In the genomic region with DNA sequence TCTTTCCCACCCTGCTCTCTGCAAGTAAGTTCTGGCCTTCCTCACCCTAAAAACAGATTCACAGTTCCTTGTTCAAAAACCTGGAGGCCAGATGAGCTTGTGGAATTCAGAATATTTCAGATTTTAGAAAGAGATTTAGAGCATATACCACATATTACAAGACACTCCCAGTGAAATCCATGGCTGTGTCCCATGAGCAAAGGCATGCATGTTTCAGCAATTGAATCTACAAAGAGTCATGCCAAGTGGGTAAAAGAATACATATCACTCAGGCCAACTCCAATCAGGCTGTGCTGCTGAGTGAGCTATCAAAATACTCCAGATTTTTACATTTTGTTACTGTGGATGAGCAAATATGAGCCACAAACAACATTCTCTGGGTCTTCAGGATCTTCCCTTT, we compare ENCODE assay signal across 30 cellular contexts. TPM values are rescaled to one million over a fixed set of nuclear protein-coding genes. Genes with fewer than 3 reads are reported as not detected.
DNase-seq lines count a peak whose midpoint lies in the region; ATAC-seq lines count a peak whose summit lies in the region.
"Had no signal": no experiment of that assay in that cellular context is flagged by ENCODE, and none has a peak within 500 bp of the region (broad histone marks: within the 10 kb centered on the region; RNA-seq: fewer than 3 reads in every experiment).

No MANE protein-coding gene starts in this region.

- in situ Hi-C loops in GM23248 (cut with MboI), result no loop called here

- H3K56ac ChIP-seq in mesendoderm (ENCODE audit: low read length), result no peak overlapping the region

- no peaks in the 10 kb centered on the region for H3K79me1 ChIP-seq in mesendoderm (ENCODE audit: low read length)

- H3K27ac ChIP-seq in GM23248 (no peak overlapping the region), mesendoderm (ENCODE audit: low read depth, low read length) (no peak overlapping the region)
- H3K27ac ChIP-seq: WERI-Rb-1 had no signal

- H4K5ac ChIP-seq in mesendoderm (ENCODE audit: low read length), result no peak overlapping the region

- H3K4me3 ChIP-seq in GM23248 (no peak overlapping the region), mesendoderm (ENCODE audit: low read length) (no peak overlapping the region)
- H3K4me3 ChIP-seq: breast epithelium, HAP-1, left lung had no signal

- no peak overlapping the region for H3K4ac ChIP-seq in mesendoderm (ENCODE audit: low read depth, low read length)

- no peak overlapping the region for H3K9ac ChIP-seq in GM23248
- H3K9ac ChIP-seq in mesendoderm (ENCODE audit: low read length), result no peak overlapping the region

- peak overlapping the region; percentile 18 for H3K27ac Mint-ChIP-seq in stimulated activated effector memory CD8-positive, alpha-beta T cell treated with anti-CD3 and anti-CD28 coated beads, Interleukin-12 subunit alpha, Interleukin-12 subunit beta, amount 100 ng/mL, for 72 hours
- H3K27ac Mint-ChIP-seq: activated CD4-positive, alpha-beta T cell treated with anti-CD3 and anti-CD28 coated beads, Interleukin-2, amount 10 ng/mL, durations not matched to agents 7 days and 5 days; progenitor cell of endocrine pancreas had no signal

- H3K9me3 ChIP-seq in GM23248 (ENCODE audit: low read depth), result no peaks in the 10 kb centered on the region
- H3K9me3 ChIP-seq: breast epithelium, HAP-1, left lung had no signal

- peaks cover 12% of the 10 kb centered on the region; the same call in 1 of the 2 replicates for H3F3A ChIP-seq in GM23248 (ENCODE audit: insufficient read depth)

- no peak overlapping the region for H2BK120ac ChIP-seq in mesendoderm (ENCODE audit: low read depth, low read length)

- H3K4me1 Mint-ChIP-seq in stimulated activated effector memory CD8-positive, alpha-beta T cell treated with anti-CD3 and anti-CD28 coated beads, Interleukin-12 subunit alpha, Interleukin-12 subunit beta, amount 100 ng/mL, for 72 hours, result peaks cover 19% of the 10 kb centered on the region

- no peak overlapping the region for H4K8ac ChIP-seq in mesendoderm (ENCODE audit: low read depth, low read length)

- H3K18ac ChIP-seq in mesendoderm (ENCODE audit: low read length), result no peak overlapping the region

- H3K27me3 ChIP-seq in GM23248 (replicated peaks; ENCODE audit: insufficient read depth), result no peaks in the 10 kb centered on the region
- H3K27me3 ChIP-seq in mesendoderm (ENCODE audit: insufficient read depth, low read length, poor library complexity), result no peaks in the 10 kb centered on the region
- H3K27me3 ChIP-seq: breast epithelium, left lung had no signal

- H3K23ac ChIP-seq in mesendoderm (ENCODE audit: low read length), result no peak overlapping the region

- peaks cover 4% of the 10 kb centered on the region for H3K9me3 Mint-ChIP-seq in stimulated activated effector memory CD8-positive, alpha-beta T cell treated with anti-CD3 and anti-CD28 coated beads, Interleukin-12 subunit alpha, Interleukin-12 subunit beta, amount 100 ng/mL, for 72 hours
- H3K9me3 Mint-ChIP-seq: activated T-cell treated with anti-CD3 and anti-CD28 coated beads, Interleukin-2, amount 50 U/mL, for 4 hours; CD4-positive, CD25-positive, alpha-beta regulatory T cell had no signal

- H3K9me2 ChIP-seq in GM23248 (ENCODE audit: insufficient read depth), result no peaks in the 10 kb centered on the region

- H3K4me1 ChIP-seq in GM23248 (ENCODE audit: insufficient read depth), result peaks cover 15% of the 10 kb centered on the region
- H3K4me1 ChIP-seq in mesendoderm (ENCODE audit: control insufficient read depth, low read depth, low read length), result no peaks in the 10 kb centered on the region
- H3K4me1 ChIP-seq: breast epithelium had no signal

- no peak overlapping the region for H2AFZ ChIP-seq in GM23248

- no peaks in the 10 kb centered on the region for H4K20me1 ChIP-seq in GM23248 (ENCODE audit: insufficient read depth)

- no peak overlapping the region for H2BK5ac ChIP-seq in mesendoderm (ENCODE audit: low read length)

- ATAC-seq in stimulated activated effector memory CD8-positive, alpha-beta T cell treated with anti-CD3 and anti-CD28 coated beads, Interleukin-12 subunit alpha, Interleukin-12 subunit beta, amount 100 ng/mL, for 72 hours, result no peak
- ATAC-seq: activated T-cell treated with anti-CD3 and anti-CD28 coated beads, Interleukin-2, amount 50 U/mL, for 4 hours; esophagus mucosa; naive thymus-derived CD4-positive, alpha-beta T cell; Panc1; stimulated activated naive CD8-positive, alpha-beta T cell treated with anti-CD3 and anti-CD28 coated beads, Interleukin-15, Interleukin-2, amounts not matched to agents 100 U/mL and 50 U/mL, for 24 hours had no signal

- H3K36me3 ChIP-seq in GM23248 (ENCODE audit: low read depth), result no peaks in the 10 kb centered on the region
- H3K36me3 ChIP-seq in mesendoderm (ENCODE audit: control insufficient read depth, insufficient read depth, low read length), result no peaks in the 10 kb centered on the region
- H3K36me3 ChIP-seq: breast epithelium, HAP-1, left lung, WERI-Rb-1 had no signal

- no peaks in the 10 kb centered on the region for H3K79me2 ChIP-seq in GM23248 (ENCODE audit: insufficient read depth)
- H3K79me2 ChIP-seq in mesendoderm (ENCODE audit: control insufficient read depth, insufficient read depth, low read length), result no peaks in the 10 kb centered on the region

- H2AK5ac ChIP-seq in mesendoderm (ENCODE audit: low read length), result no peak overlapping the region

- H2BK15ac ChIP-seq in mesendoderm (replicated peaks; ENCODE audit: low read depth), result no peak overlapping the region

- H3K36me3 Mint-ChIP-seq in stimulated activated effector memory CD8-positive, alpha-beta T cell treated with anti-CD3 and anti-CD28 coated beads, Interleukin-12 subunit alpha, Interleukin-12 subunit beta, amount 100 ng/mL, for 72 hours, result no peaks in the 10 kb centered on the region

- H3K4me3 Mint-ChIP-seq in stimulated activated effector memory CD8-positive, alpha-beta T cell treated with anti-CD3 and anti-CD28 coated beads, Interleukin-12 subunit alpha, Interleukin-12 subunit beta, amount 100 ng/mL, for 72 hours, result no peak overlapping the region
- H3K4me3 Mint-ChIP-seq: activated CD4-positive, alpha-beta T cell treated with anti-CD3 and anti-CD28 coated beads, Interleukin-2, amount 10 ng/mL, durations not matched to agents 7 days and 5 days; activated T-cell treated with anti-CD3 and anti-CD28 coated beads, Interleukin-2, amount 50 U/mL, for 4 hours; CD4-positive, CD25-positive, alpha-beta regulatory T cell; naive thymus-derived CD4-positive, alpha-beta T cell had no signal

- DNase-seq in AG20443 (ENCODE audit: low spot score) (peak; percentile 47), GM23248 (peak; percentile 21), epidermal melanocyte (ENCODE audit: insufficient read length, low spot score) (peak; percentile 41), mesendoderm (no peak), H4 (ENCODE audit: low spot score) (no peak)
- no peak for DNase-seq in stimulated activated effector memory CD8-positive, alpha-beta T cell treated with anti-CD3 and anti-CD28 coated beads, Interleukin-12 subunit alpha, Interleukin-12 subunit beta, amount 100 ng/mL, for 72 hours (ENCODE audit: low spot score in 2 of 2)
- DNase-seq in stimulated activated CD8-positive, alpha-beta memory T cell treated with anti-CD3 and anti-CD28 coated beads, Interleukin-4, amount 100 ng/mL, for 48 hours, result no peak
- DNase-seq: ACHN; activated CD4-positive, alpha-beta T cell treated with anti-CD3 and anti-CD28 coated beads, Interleukin-2, amount 10 ng/mL, durations not matched to agents 7 days and 5 days; activated T-cell treated with anti-CD3 and anti-CD28 coated beads, Interleukin-2, amount 50 U/mL, for 4 hours; amygdala; CD4-positive, CD25-positive, alpha-beta regulatory T cell; effector CD8-positive, alpha-beta T cell; left lung; midbrain; naive thymus-derived CD4-positive, alpha-beta T cell; NCI-H1092 treated with DMSO at 0.1 percent for 48 hours; NCI-H2029 treated with DMSO at 0.1 percent for 48 hours; NCI-H526 treated with DMSO at 0.1 percent for 48 hours; SHP77; stimulated activated CD4-positive, alpha-beta T cell treated with anti-CD3 and anti-CD28 coated beads, Interleukin-15, amount 100 ng/mL, for 24 hours; stimulated activated naive CD8-positive, alpha-beta T cell treated with anti-CD3 and anti-CD28 coated beads, Interleukin-15, Interleukin-2, amounts not matched to agents 100 U/mL and 50 U/mL, for 24 hours; SW 1271; T1000; WERI-Rb-1 had no signal

- no peak overlapping the region for H3K4me2 ChIP-seq in GM23248 (ENCODE audit: unreplicated experiment)
- H3K4me2 ChIP-seq in mesendoderm (ENCODE audit: low read length), result no peak overlapping the region

RNA-seq across cellular contexts. Expression of a gene that starts 10.2 kb away (rescaled TPM):
- 4.2 and 4.3 TPM in 2 replicates for total RNA-seq in GM23248 (2014; rRNA removed; shearing (Covaris generic))
- polyA plus RNA-seq in GM23248 (2016; fragmentation: Nextera tagmentation; extraction: Ambion mirVana), result 2.9 and 3.0 TPM in 2 replicates
- 9.6 TPM for polyA plus RNA-seq in mesendoderm (2013, experiment 1 of 2)
- polyA plus RNA-seq in mesendoderm (2013, experiment 2 of 2), result 9.5 TPM
- 1.2 and 4.0 TPM in 2 replicates for total RNA-seq in H4 (2014; rRNA removed; shearing (Covaris generic))

Comparison
In these comparisons a context has a peak if more than half of its experiments do, and no peak if none do; other contexts are left out.
1. DNase-seq: peak in AG20443 (single experiment), GM23248 (single experiment) and epidermal melanocyte (single experiment); none in stimulated activated effector memory CD8-positive, alpha-beta T cell treated with anti-CD3 and anti-CD28 coated beads, Interleukin-12 subunit alpha, Interleukin-12 subunit beta, amount 100 ng/mL, for 72 hours (0 of 2), stimulated activated CD8-positive, alpha-beta memory T cell treated with anti-CD3 and anti-CD28 coated beads, Interleukin-4, amount 100 ng/mL, for 48 hours (single experiment), mesendoderm (single experiment) and H4 (single experiment).